ENCODE assay signal across 8 cellular contexts in the genomic region with DNA sequence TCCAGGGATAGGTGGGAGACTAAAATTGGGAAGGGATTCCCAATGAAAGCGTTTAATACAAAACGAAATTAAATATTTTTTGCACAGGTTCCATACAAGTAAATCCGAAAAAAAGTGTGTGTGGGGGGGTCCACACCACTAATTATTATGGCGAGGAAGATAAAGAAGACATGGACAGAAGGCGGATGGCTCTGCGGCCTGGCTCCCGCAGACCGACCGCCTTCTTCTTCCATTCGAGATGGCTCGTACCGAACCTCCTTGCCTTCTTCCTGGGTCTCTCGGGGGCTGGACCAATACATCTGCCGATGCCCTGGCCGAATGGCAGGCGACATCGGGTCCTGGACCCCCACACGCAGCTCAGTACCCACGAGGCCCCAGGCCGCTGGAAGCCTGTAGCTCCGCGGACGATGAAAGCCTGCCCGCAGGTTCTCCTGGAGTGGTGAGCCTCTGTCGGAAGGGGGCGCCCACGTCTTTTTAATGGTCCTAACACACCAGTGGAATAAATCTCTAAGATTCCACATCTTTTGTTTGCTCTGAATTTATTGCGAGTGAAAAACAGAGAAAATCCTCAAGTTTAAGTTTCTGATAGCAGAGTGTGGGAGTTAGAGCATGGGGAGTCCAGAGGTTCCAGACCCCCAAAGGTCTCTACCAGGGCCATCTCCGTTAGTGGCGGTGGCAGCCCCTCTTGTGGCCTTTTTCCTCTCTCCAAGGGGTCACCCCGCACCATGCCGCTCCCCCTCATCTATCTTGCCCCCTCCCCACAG.
DNase-seq lines count a peak whose midpoint lies in the region; ATAC-seq lines count a peak whose summit lies in the region.

No MANE protein-coding gene starts in this region.

- peak; percentile 37 for DNase-seq in NCI-H146 (lab: John Stamatoyannopoulos, UW)
- no peak for DNase-seq in NCI-H146 treated with DMSO at 0.1 percent for 48 hours (lab: John Stamatoyannopoulos, UW; ENCODE audit: unreplicated experiment)
- DNase-seq in NCI-H2171 treated with DMSO at 0.1 percent for 48 hours (lab: John Stamatoyannopoulos, UW), result peak; percentile 33
- DNase-seq in activated CD4-positive, CD25-positive, alpha-beta regulatory T cell treated with anti-CD3 and anti-CD28 coated beads, Interleukin-2, amount 50 U/mL, for 16 hours (ENCODE audit: low read depth, low spot score), result peak; percentile 54
- DNase-seq in caudate nucleus (lab: John Stamatoyannopoulos, UW), result peak in 50 of 61 donors; percentile 1 to 79 (median 22)
- peak; percentile 94 for DNase-seq in left kidney (ENCODE audit: low read depth, low spot score)
- peak; percentile 63 for DNase-seq in stimulated activated CD4-positive, alpha-beta T cell treated with anti-CD3 and anti-CD28 coated beads, Interleukin-2, amount 100 ng/mL, for 4 hours (ENCODE audit: low read depth)

- H3K27ac ChIP-seq in caudate nucleus (ENCODE audit: low read depth, low read length), result no peak overlapping the region

- no peak for ATAC-seq in HG02840 (IDR thresholded peaks at IDR 0.05; ENCODE audit: low FRiP score, unreplicated experiment)
